ENCODE assay signal across 8 cellular contexts in genomic region chr20:62301773-62302340, GRCh38. TPM values are rescaled to one million over a fixed set of nuclear protein-coding genes. Genes with fewer than 3 reads are reported as not detected.
DNase-seq lines count a peak whose midpoint lies in the region; ATAC-seq and TF ChIP-seq lines count a peak whose summit lies in the region.

No MANE protein-coding gene starts in this region.

- peak overlapping the region; percentile 87 for H3K27ac ChIP-seq in OCI-LY3 (ENCODE audit: low read length)

- H3K36me3 ChIP-seq in OCI-LY3 (replicated peaks; ENCODE audit: low read depth, low read length) (peaks cover 24% of the 10 kb centered on the region), mucosa of descending colon (ENCODE audit: low read depth) (peaks cover 8% of the 10 kb centered on the region)

- H3K27me3 ChIP-seq in OCI-LY3 (ENCODE audit: low read depth, low read length): no peaks in the 10 kb centered on the region

- DNase-seq in CMK (ENCODE audit: low read depth) (peak; percentile 87), HuH-7.5 (ENCODE audit: low spot score) (peak; percentile 99), activated T-cell treated with anti-CD3 and anti-CD28 coated beads for 24 hours (ENCODE audit: low read depth) (peak; percentile 82), epithelial cell of proximal tubule (ENCODE audit: low read depth) (peak; percentile 56), mucosa of descending colon (peak; percentile 92 to 94 (median 93))
- DNase-seq in stimulated activated CD8-positive, alpha-beta memory T cell treated with anti-CD3 and anti-CD28 coated beads, Interleukin-2, amount 100 ng/mL, for 48 hours (ENCODE audit: low read depth in 2 of 2): peak; percentile 75 to 84

- TF ChIP-seq CTCF in OCI-LY3 (IDR thresholded peaks at IDR 0.05; ENCODE audit: low read depth, low read length): peak; percentile 59
- TF ChIP-seq CTCF in epithelial cell of proximal tubule (conservative IDR thresholded peaks at IDR 0.05; ENCODE audit: low read depth, low read length): peak; percentile 79
- TF ChIP-seq CTCF in mucosa of descending colon (IDR thresholded peaks at IDR 0.05): peak; percentile 84

- H3K79me2 ChIP-seq in OCI-LY3 (ENCODE audit: low read length): peaks cover 39% of the 10 kb centered on the region

- peak overlapping the region; percentile 87 for H3K4me2 ChIP-seq in OCI-LY3 (ENCODE audit: low read length)

- peak overlapping the region; percentile 93 for H3K9ac ChIP-seq in OCI-LY3 (ENCODE audit: low read length)

- H2AFZ ChIP-seq in OCI-LY3 (ENCODE audit: low read depth, low read length): peak overlapping the region; percentile 92; the same call in 1 of the 2 replicates

- ATAC-seq in GM21447 (IDR thresholded peaks at IDR 0.05; ENCODE audit: unreplicated experiment) (peak; percentile 40), mucosa of descending colon (peak; percentile 74)

- no peaks in the 10 kb centered on the region for H3K9me3 ChIP-seq in OCI-LY3 (ENCODE audit: insufficient read depth, low read length)
- H3K9me3 ChIP-seq in mucosa of descending colon: no peaks in the 10 kb centered on the region

- H3K4me1 ChIP-seq in OCI-LY3 (ENCODE audit: low read length) (peaks cover 13% of the 10 kb centered on the region), mucosa of descending colon (ENCODE audit: low read depth) (peaks cover 18% of the 10 kb centered on the region)

- H3K4me3 ChIP-seq in OCI-LY3 (ENCODE audit: low read length) (peak overlapping the region; percentile 98), epithelial cell of proximal tubule (ENCODE audit: low read depth, low read length) (peak overlapping the region; percentile 90), mucosa of descending colon (no peak overlapping the region)

- intact Hi-C loops in mucosa of descending colon (cut with DNase I, micrococcal nuclease): loop anchor here (5.0 kb wide), 1 partner anchor 85 kb away; the partner anchor contains the start of gene RPS21 (in 2 of the 2)

- H4K20me1 ChIP-seq in OCI-LY3 (ENCODE audit: insufficient read depth, low read length): peaks cover 25% of the 10 kb centered on the region

RNA-seq across cellular contexts. Expression of gene ADRM1, which starts 0.9 kb away (rescaled TPM):
- total RNA-seq in epithelial cell of proximal tubule: 227 and 261 TPM in 2 replicates
- total RNA-seq in mucosa of descending colon: 10 to 100 TPM; 54.4 to 85.8 (median 77.6) TPM
